In genomic region chr1:109167114-109167513, GRCh38 we compare ENCODE assay signal across 13 cellular contexts. TPM values are rescaled to one million over a fixed set of nuclear protein-coding genes. Genes with fewer than 3 reads are reported as not detected.
DNase-seq lines count a peak whose midpoint lies in the region; ATAC-seq, FAIRE-seq and TF ChIP-seq lines count a peak whose summit lies in the region.
"Had no signal": no experiment of that assay in that cellular context is flagged by ENCODE, and none has a peak within 500 bp of the region (broad histone marks: within the 10 kb centered on the region; RNA-seq: fewer than 3 reads in every experiment).

No MANE protein-coding gene starts in this region.

- H4K20me1 ChIP-seq in Loucy (ENCODE audit: insufficient read depth, low read length, poor library complexity, severe bottlenecking): no peaks in the 10 kb centered on the region

- H3K27me3 ChIP-seq in Loucy (ENCODE audit: insufficient read depth, low read length, poor library complexity, severe bottlenecking) (peaks cover 39% of the 10 kb centered on the region), neuron (ENCODE audit: insufficient read depth, low read length) (no peaks in the 10 kb centered on the region), tibial nerve (no peaks in the 10 kb centered on the region), WERI-Rb-1 (ENCODE audit: insufficient read depth, low read depth, severe bottlenecking) (no peaks in the 10 kb centered on the region)

- no peaks in the 10 kb centered on the region for H3K9me2 ChIP-seq in Loucy (replicated peaks; ENCODE audit: low read depth, low read length)

- ATAC-seq in HG02763 (IDR thresholded peaks at IDR 0.05; ENCODE audit: unreplicated experiment) (peak; percentile 60), GM21576 (IDR thresholded peaks at IDR 0.05; ENCODE audit: unreplicated experiment) (no peak)

- no peak for TF ChIP-seq POLR2A in tibial nerve (IDR thresholded peaks at IDR 0.05)

- H3K9me3 ChIP-seq in Loucy (ENCODE audit: insufficient read depth, low read depth, low read length) (no peaks in the 10 kb centered on the region), neuron (ENCODE audit: low read length) (no peaks in the 10 kb centered on the region), tibial nerve (no peaks in the 10 kb centered on the region), WERI-Rb-1 (ENCODE audit: severe bottlenecking) (no peaks in the 10 kb centered on the region)
- H3K9me3 ChIP-seq: thoracic aorta had no signal

- TF ChIP-seq CTCF in Loucy (conservative IDR thresholded peaks at IDR 0.05; ENCODE audit: low read length) (no peak), tibial nerve (IDR thresholded peaks at IDR 0.05) (no peak), WERI-Rb-1 (IDR thresholded peaks at IDR 0.05; ENCODE audit: low read depth, low read length) (no peak)

- WGBS in tibial nerve, 2 donors: 24 to 26% methylated on average over 6 of the region's 6 CpGs

- H3K4me2 ChIP-seq in Loucy (ENCODE audit: low read depth, low read length, poor library complexity, severe bottlenecking): peak overlapping the region; percentile 49

- no peak overlapping the region for H2AFZ ChIP-seq in Loucy (ENCODE audit: low read length)
- peak overlapping the region; percentile 17 for H2AFZ ChIP-seq in neuron (ENCODE audit: low read depth, low read length)

- H3K4me3 ChIP-seq in Loucy (ENCODE audit: low read length, poor library complexity, severe bottlenecking): no peak overlapping the region
- peak overlapping the region; percentile 8 for H3K4me3 ChIP-seq in neuron (ENCODE audit: low read length)
- H3K4me3 ChIP-seq in tibial nerve: no peak overlapping the region
- H3K4me3 ChIP-seq in WERI-Rb-1 (ENCODE audit: low read depth, low read length): no peak overlapping the region
- H3K4me3 ChIP-seq: thoracic aorta had no signal

- peak; percentile 44 for DNase-seq in GM19239 (ENCODE audit: insufficient read length, low spot score)
- DNase-seq in tibial nerve (ENCODE audit: low spot score in 2 of 2): no peak
- no peak for DNase-seq in NCI-H526 treated with DMSO at 0.1 percent for 48 hours (lab: John Stamatoyannopoulos, UW)
- DNase-seq in WERI-Rb-1: no peak
- DNase-seq: DMS 273 treated with DMSO at 0.1 percent for 48 hours, NCI-H510A, T-helper 1 cell had no signal

- no peaks in the 10 kb centered on the region for H3K79me2 ChIP-seq in Loucy (ENCODE audit: insufficient read depth, low read length)

- H3K27ac ChIP-seq in tibial nerve (no peak overlapping the region), WERI-Rb-1 (no peak overlapping the region)
- H3K27ac ChIP-seq: thoracic aorta had no signal

- H3K9ac ChIP-seq in Loucy (ENCODE audit: low read depth, low read length, poor library complexity, severe bottlenecking): no peak overlapping the region

- 0 out of 2 replicates have a peak, but pooled peaks cover 2% of the 10 kb centered on the region for H3F3A ChIP-seq in Loucy (ENCODE audit: low read depth)

- peak; percentile 85 for FAIRE-seq in GM19239 (lab: Jason Lieb, UNC)

- no peaks in the 10 kb centered on the region for H3K36me3 ChIP-seq in Loucy (ENCODE audit: insufficient read depth, low read length)
- H3K36me3 ChIP-seq in neuron (ENCODE audit: insufficient read depth, low read length): no peaks in the 10 kb centered on the region
- no peaks in the 10 kb centered on the region for H3K36me3 ChIP-seq in tibial nerve
- H3K36me3 ChIP-seq in WERI-Rb-1: no peaks in the 10 kb centered on the region
- H3K36me3 ChIP-seq: thoracic aorta had no signal

- no peak for TF ChIP-seq EP300 in tibial nerve (IDR thresholded peaks at IDR 0.05)

- H3K4me1 ChIP-seq in Loucy (ENCODE audit: insufficient read depth, low read length, poor library complexity, severe bottlenecking) (peaks cover 18% of the 10 kb centered on the region), neuron (ENCODE audit: insufficient read depth, low read length) (peaks cover 22% of the 10 kb centered on the region), tibial nerve (peaks cover 0 to 18% (median under 1%) of the 10 kb centered on the region in 4 donors)

RNA-seq across cellular contexts. Expression of gene SARS1, which starts 46.6 kb away (rescaled TPM):
- 100 to 1,000 TPM; 118 to 150 (median 137) TPM for total RNA-seq in tibial nerve

RNA-seq across cellular contexts. Expression of gene ELAPOR1, which starts 53.2 kb away (rescaled TPM):
- total RNA-seq in tibial nerve: under 1 TPM; 0.20 to 0.90 (median 0.32) TPM
- total RNA-seq: epithelial cell of proximal tubule had no signal
